Comparison of ENCODE assay signal across 2 cellular contexts in the genomic region with DNA sequence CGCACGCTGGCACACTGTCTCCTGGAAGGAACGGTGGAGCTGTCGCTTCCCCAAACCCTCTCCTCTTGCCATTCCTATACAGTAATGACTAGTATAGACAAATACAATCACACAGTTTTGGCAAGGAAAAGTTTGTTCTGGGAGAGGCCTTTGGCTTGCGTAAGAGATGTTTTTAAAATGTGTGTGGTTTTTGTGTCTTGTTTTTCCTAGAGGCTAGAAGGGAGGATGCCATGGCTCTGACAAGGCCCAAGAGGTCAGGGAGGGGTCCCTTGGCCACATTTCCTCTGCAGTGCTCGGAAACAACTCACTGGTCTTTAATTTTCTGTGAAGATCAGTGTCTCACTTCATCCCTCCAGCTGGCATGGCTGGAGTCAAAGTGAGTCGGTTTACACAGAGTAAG.
TF ChIP-seq lines count a peak whose summit lies in the region.

No MANE protein-coding gene starts in this region.

TF ChIP-seq in liver, 16 proteins besides CTCF, POLR2A, EP300 and RAD21 (continued from another document):
- TF ChIP-seq, protein P1, sequence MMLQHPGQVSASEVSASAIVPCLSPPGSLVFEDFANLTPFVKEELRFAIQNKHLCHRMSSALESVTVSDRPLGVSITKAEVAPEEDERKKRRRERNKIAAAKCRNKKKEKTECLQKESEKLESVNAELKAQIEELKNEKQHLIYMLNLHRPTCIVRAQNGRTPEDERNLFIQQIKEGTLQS (IDR thresholded peaks at IDR 0.05): no peak
- TF ChIP-seq NR2F2 (IDR thresholded peaks at IDR 0.05): peak; percentile 92
- TF ChIP-seq RXRA (IDR thresholded peaks at IDR 0.05): peak in 1 of 2 donors; percentile 25

TF ChIP-seq in HepG2, 621 proteins besides CTCF, POLR2A, EP300 and RAD21 (continued from another document):
- TF ChIP-seq MYC (CRISPR knock-in tag; IDR thresholded peaks at IDR 0.05; ENCODE audit: borderline replicate concordance) (no peak), ZBTB21 (CRISPR knock-in tag; IDR thresholded peaks at IDR 0.05) (no peak), BRCA1 (CRISPR knock-in tag; IDR thresholded peaks at IDR 0.05) (no peak), ATF7-NPFF (CRISPR knock-in tag; IDR thresholded peaks at IDR 0.05; ENCODE audit: low read depth) (no peak)
- TF ChIP-seq, protein P2, sequence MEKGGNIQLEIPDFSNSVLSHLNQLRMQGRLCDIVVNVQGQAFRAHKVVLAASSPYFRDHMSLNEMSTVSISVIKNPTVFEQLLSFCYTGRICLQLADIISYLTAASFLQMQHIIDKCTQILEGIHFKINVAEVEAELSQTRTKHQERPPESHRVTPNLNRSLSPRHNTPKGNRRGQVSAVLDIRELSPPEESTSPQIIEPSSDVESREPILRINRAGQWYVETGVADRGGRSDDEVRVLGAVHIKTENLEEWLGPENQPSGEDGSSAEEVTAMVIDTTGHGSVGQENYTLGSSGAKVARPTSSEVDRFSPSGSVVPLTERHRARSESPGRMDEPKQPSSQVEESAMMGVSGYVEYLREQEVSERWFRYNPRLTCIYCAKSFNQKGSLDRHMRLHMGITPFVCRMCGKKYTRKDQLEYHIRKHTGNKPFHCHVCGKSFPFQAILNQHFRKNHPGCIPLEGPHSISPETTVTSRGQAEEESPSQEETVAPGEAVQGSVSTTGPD (CRISPR knock-in tag; IDR thresholded peaks at IDR 0.05): no peak
- TF ChIP-seq, protein P3, sequence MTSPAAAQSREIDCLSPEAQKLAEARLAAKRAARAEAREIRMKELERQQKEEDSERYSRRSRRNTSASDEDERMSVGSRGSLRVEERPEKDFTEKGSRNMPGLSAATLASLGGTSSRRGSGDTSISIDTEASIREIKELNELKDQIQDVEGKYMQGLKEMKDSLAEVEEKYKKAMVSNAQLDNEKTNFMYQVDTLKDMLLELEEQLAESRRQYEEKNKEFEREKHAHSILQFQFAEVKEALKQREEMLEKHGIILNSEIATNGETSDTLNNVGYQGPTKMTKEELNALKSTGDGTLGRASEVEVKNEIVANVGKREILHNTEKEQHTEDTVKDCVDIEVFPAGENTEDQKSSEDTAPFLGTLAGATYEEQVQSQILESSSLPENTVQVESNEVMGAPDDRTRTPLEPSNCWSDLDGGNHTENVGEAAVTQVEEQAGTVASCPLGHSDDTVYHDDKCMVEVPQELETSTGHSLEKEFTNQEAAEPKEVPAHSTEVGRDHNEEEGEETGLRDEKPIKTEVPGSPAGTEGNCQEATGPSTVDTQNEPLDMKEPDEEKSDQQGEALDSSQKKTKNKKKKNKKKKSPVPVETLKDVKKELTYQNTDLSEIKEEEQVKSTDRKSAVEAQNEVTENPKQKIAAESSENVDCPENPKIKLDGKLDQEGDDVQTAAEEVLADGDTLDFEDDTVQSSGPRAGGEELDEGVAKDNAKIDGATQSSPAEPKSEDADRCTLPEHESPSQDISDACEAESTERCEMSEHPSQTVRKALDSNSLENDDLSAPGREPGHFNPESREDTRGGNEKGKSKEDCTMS (CRISPR knock-in tag; conservative IDR thresholded peaks at IDR 0.05): no peak
- TF ChIP-seq, protein P4, sequence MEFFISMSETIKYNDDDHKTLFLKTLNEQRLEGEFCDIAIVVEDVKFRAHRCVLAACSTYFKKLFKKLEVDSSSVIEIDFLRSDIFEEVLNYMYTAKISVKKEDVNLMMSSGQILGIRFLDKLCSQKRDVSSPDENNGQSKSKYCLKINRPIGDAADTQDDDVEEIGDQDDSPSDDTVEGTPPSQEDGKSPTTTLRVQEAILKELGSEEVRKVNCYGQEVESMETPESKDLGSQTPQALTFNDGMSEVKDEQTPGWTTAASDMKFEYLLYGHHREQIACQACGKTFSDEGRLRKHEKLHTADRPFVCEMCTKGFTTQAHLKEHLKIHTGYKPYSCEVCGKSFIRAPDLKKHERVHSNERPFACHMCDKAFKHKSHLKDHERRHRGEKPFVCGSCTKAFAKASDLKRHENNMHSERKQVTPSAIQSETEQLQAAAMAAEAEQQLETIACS (CRISPR knock-in tag; IDR thresholded peaks at IDR 0.05): no peak
- TF ChIP-seq, protein P5, sequence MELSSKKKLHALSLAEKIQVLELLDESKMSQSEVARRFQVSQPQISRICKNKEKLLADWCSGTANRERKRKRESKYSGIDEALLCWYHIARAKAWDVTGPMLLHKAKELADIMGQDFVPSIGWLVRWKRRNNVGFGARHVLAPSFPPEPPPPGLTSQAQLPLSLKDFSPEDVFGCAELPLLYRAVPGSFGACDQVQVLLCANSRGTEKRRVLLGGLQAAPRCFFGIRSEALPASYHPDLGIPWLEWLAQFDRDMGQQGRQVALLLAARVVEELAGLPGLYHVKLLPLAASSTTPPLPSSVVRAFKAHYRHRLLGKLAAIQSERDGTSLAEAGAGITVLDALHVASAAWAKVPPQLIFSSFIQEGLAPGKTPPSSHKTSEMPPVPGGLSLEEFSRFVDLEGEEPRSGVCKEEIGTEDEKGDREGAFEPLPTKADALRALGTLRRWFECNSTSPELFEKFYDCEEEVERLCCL (CRISPR knock-in tag; IDR thresholded peaks at IDR 0.05; ENCODE audit: borderline replicate concordance): no peak
